Comparison of ENCODE assay signal across 8 cellular contexts in genomic region chr4:53804719-53805118, GRCh38.
DNase-seq lines count a peak whose midpoint lies in the region; ATAC-seq and TF ChIP-seq lines count a peak whose summit lies in the region.

No MANE protein-coding gene starts in this region.

- no peaks in the 10 kb centered on the region for H3K27me3 ChIP-seq in OCI-LY3 (ENCODE audit: low read depth, low read length)

- no peaks in the 10 kb centered on the region for H4K20me1 ChIP-seq in OCI-LY3 (ENCODE audit: insufficient read depth, low read length)

- no peaks in the 10 kb centered on the region for H3K4me1 ChIP-seq in OCI-LY3 (ENCODE audit: low read length)

- no peaks in the 10 kb centered on the region for H3K36me3 ChIP-seq in OCI-LY3 (replicated peaks; ENCODE audit: low read depth, low read length)

- no peak for TF ChIP-seq POLR2A in erythroblast (IDR thresholded peaks at IDR 0.05; ENCODE audit: low read length)

- TF ChIP-seq CTCF in OCI-LY3 (IDR thresholded peaks at IDR 0.05; ENCODE audit: low read depth, low read length) (peak; percentile 79), retinal pigment epithelial cell (conservative IDR thresholded peaks at IDR 0.05; ENCODE audit: low read depth, low read length) (peak; percentile 52)

- H3K4me3 ChIP-seq in OCI-LY3 (ENCODE audit: low read length) (no peak overlapping the region), retinal pigment epithelial cell (ENCODE audit: low read length) (no peak overlapping the region)

- H3K9me3 ChIP-seq in OCI-LY3 (ENCODE audit: insufficient read depth, low read length), result no peaks in the 10 kb centered on the region

- no peak overlapping the region for H3K4me2 ChIP-seq in OCI-LY3 (ENCODE audit: low read length)

- no peak overlapping the region for H3K27ac ChIP-seq in OCI-LY3 (ENCODE audit: low read length)

- H3K79me2 ChIP-seq in OCI-LY3 (ENCODE audit: low read length), result no peaks in the 10 kb centered on the region

- POLR2A ChIA-PET in HEK293T (lab: Yijun Ruan, JAX), result no interaction called here

- H3K9ac ChIP-seq in OCI-LY3 (ENCODE audit: low read length), result no peak overlapping the region

- ATAC-seq in GM21529 (IDR thresholded peaks at IDR 0.05; ENCODE audit: unreplicated experiment), result no peak

- no peak overlapping the region for H2AFZ ChIP-seq in OCI-LY3 (ENCODE audit: low read depth, low read length)

- CTCF ChIA-PET in HEK293T (lab: Yijun Ruan, JAX), result interaction anchor here (0.8 to 2.0 kb wide), 4 partner anchors 10 to 98 kb away, joined by 4 to 7 read pairs (median 4); no protein-coding TSS in a partner anchor

- DNase-seq in NCI-H2081 (lab: John Stamatoyannopoulos, UW) (peak; percentile 38 to 63), NCI-H2081 treated with DMSO at 0.1 percent for 48 hours (lab: John Stamatoyannopoulos, UW) (no peak), HEK293T (ENCODE audit: extremely low spot score) (peak; percentile 39), erythroblast (lab: John Stamatoyannopoulos, UW) (peak; percentile 40 to 58), retinal pigment epithelial cell (ENCODE audit: low read depth) (no peak), NCI-H1694 treated with DMSO at 0.1 percent for 48 hours (lab: John Stamatoyannopoulos, UW) (no peak)

TF ChIP-seq in HEK293T, 16 proteins besides CTCF, POLR2A, EP300 and RAD21:
- no peak for TF ChIP-seq ARNT (IDR thresholded peaks at IDR 0.05)

Comparison
In these comparisons a context has a peak if more than half of its experiments do, and no peak if none do; other contexts are left out.
1. DNase-seq: peak in NCI-H2081 (2 of 2), HEK293T (single experiment) and erythroblast (2 of 2); none in NCI-H2081 treated with DMSO at 0.1 percent for 48 hours (single experiment), retinal pigment epithelial cell (single experiment) and NCI-H1694 treated with DMSO at 0.1 percent for 48 hours (single experiment).